In the genomic region with DNA sequence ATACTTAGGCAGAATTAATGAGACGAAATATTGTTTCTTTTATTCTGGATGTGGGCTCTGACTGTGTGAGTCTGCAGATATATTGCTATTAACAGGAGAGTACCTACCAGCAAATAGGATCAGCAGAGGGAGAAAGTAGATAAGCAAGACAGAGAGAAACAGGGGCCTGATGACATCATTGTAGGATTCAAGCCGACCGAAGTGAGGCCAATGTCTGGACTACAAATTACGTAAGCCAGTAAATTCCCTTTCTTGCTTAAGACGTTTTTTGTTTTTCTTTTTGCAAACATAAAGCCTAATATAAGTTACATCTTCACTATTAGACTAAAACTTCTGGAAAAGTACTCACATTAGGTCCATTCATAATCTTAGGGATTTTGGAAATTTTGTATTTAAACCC, we compare ENCODE assay signal across 2 cellular contexts.
TF ChIP-seq lines count a peak whose summit lies in the region.

No MANE protein-coding gene starts in this region.

TF ChIP-seq in IMR-90, 13 proteins besides CTCF, POLR2A, EP300 and RAD21 (continued from another document):
- TF ChIP-seq, protein P1, sequence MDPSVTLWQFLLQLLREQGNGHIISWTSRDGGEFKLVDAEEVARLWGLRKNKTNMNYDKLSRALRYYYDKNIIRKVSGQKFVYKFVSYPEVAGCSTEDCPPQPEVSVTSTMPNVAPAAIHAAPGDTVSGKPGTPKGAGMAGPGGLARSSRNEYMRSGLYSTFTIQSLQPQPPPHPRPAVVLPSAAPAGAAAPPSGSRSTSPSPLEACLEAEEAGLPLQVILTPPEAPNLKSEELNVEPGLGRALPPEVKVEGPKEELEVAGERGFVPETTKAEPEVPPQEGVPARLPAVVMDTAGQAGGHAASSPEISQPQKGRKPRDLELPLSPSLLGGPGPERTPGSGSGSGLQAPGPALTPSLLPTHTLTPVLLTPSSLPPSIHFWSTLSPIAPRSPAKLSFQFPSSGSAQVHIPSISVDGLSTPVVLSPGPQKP (IDR thresholded peaks at IDR 0.05; ENCODE audit: borderline replicate concordance, low read depth, low read length), result no peak
- TF ChIP-seq MAZ (IDR thresholded peaks at IDR 0.05; ENCODE audit: borderline replicate concordance, low read depth, low read length), result no peak
- no peak for TF ChIP-seq USF2 (IDR thresholded peaks at IDR 0.05; ENCODE audit: low read depth, low read length)
- TF ChIP-seq FOS (IDR thresholded peaks at IDR 0.05; ENCODE audit: low read depth, low read length), result no peak

TF ChIP-seq in SK-N-SH treated with all-trans-retinoic acid at 6 μM for 48 hours, 23 proteins besides CTCF, POLR2A, EP300 and RAD21:
- TF ChIP-seq, protein P2, sequence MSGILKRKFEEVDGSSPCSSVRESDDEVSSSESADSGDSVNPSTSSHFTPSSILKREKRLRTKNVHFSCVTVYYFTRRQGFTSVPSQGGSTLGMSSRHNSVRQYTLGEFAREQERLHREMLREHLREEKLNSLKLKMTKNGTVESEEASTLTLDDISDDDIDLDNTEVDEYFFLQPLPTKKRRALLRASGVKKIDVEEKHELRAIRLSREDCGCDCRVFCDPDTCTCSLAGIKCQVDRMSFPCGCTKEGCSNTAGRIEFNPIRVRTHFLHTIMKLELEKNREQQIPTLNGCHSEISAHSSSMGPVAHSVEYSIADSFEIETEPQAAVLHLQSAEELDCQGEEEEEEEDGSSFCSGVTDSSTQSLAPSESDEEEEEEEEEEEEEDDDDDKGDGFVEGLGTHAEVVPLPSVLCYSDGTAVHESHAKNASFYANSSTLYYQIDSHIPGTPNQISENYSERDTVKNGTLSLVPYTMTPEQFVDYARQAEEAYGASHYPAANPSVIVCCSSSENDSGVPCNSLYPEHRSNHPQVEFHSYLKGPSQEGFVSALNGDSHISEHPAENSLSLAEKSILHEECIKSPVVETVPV (CRISPR knock-in tag; IDR thresholded peaks at IDR 0.05), result no peak
- TF ChIP-seq TOX (CRISPR knock-in tag; IDR thresholded peaks at IDR 0.05; ENCODE audit: borderline replicate concordance) (no peak), ISL1 (CRISPR knock-in tag; IDR thresholded peaks at IDR 0.05) (no peak), BACH2 (CRISPR knock-in tag; IDR thresholded peaks at IDR 0.05; ENCODE audit: borderline replicate concordance) (no peak), ZFP3 (CRISPR knock-in tag; IDR thresholded peaks at IDR 0.05) (no peak)
- TF ChIP-seq, protein P3, sequence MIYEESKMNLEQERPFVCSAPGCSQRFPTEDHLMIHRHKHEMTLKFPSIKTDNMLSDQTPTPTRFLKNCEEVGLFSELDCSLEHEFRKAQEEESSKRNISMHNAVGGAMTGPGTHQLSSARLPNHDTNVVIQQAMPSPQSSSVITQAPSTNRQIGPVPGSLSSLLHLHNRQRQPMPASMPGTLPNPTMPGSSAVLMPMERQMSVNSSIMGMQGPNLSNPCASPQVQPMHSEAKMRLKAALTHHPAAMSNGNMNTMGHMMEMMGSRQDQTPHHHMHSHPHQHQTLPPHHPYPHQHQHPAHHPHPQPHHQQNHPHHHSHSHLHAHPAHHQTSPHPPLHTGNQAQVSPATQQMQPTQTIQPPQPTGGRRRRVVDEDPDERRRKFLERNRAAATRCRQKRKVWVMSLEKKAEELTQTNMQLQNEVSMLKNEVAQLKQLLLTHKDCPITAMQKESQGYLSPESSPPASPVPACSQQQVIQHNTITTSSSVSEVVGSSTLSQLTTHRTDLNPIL (CRISPR knock-in tag; IDR thresholded peaks at IDR 0.05; ENCODE audit: low read depth), result no peak
TF ChIP-seq in SK-N-SH treated with all-trans-retinoic acid at 6 μM for 48 hours: peak in this region for 0.
